In genomic region chr12:56257491-56258067, GRCh38 we compare ENCODE assay signal across 8 cellular contexts. TPM values are rescaled to one million over a fixed set of nuclear protein-coding genes. Genes with fewer than 3 reads are reported as not detected.
A peak's percentile ranks its signal among the peaks of the same experiment; 100 is the strongest.
DNase-seq lines count a peak whose midpoint lies in the region; ATAC-seq and TF ChIP-seq lines count a peak whose summit lies in the region.

No MANE protein-coding gene starts in this region.

- ATAC-seq in HG02798 (IDR thresholded peaks at IDR 0.05; ENCODE audit: poor library complexity, unreplicated experiment) (peak; percentile 10), PC-3 (peak; percentile 36), mucosa of descending colon (peak; percentile 28)

- peaks cover 12% of the 10 kb centered on the region; the same call in 1 of the 2 replicates for H4K20me1 ChIP-seq in PC-3 (ENCODE audit: low read length)

- peak overlapping the region; percentile 90 for H3K4me2 ChIP-seq in PC-3 (ENCODE audit: low read length)

- H3F3A ChIP-seq in PC-3 (ENCODE audit: low read length, unreplicated experiment) = no peaks in the 10 kb centered on the region

- H3K4me1 ChIP-seq in PC-3 (ENCODE audit: insufficient read depth, low read length) (peaks cover 31% of the 10 kb centered on the region), ectodermal cell (ENCODE audit: control insufficient read depth, insufficient read depth, low read length) (peaks cover 18% of the 10 kb centered on the region), mucosa of descending colon (ENCODE audit: low read depth) (peaks cover 19% of the 10 kb centered on the region)

- H3K79me2 ChIP-seq in PC-3 (ENCODE audit: low read length) = peaks cover 31% of the 10 kb centered on the region

- DNase-seq in DMS53 (lab: John Stamatoyannopoulos, UW) (peak; percentile 54), DMS53 treated with DMSO at 0.1 percent for 48 hours (lab: John Stamatoyannopoulos, UW; ENCODE audit: unreplicated experiment) (no peak), PC-3 (peak; percentile 53), mucosa of descending colon (peak in 2 of 3 donors; percentile 43 to 52), pons (ENCODE audit: low spot score) (no peak)
- DNase-seq in stimulated activated CD4-positive, alpha-beta T cell treated with anti-CD3 and anti-CD28 coated beads, Interleukin-12 subunit alpha, Interleukin-12 subunit beta, amount 100 ng/mL, for 4 hours = no peak

- H3K9ac ChIP-seq in PC-3 (ENCODE audit: low read length) = peak overlapping the region; percentile 83

- BruUV-seq in PC-3 (replicated peaks; lab: Mats Ljungman, UMichigan) = TSS peak; percentile 30

- H3K9me3 ChIP-seq in PC-3 (ENCODE audit: low read length) (no peaks in the 10 kb centered on the region), ectodermal cell (ENCODE audit: control insufficient read depth, low read length) (no peaks in the 10 kb centered on the region), mucosa of descending colon (no peaks in the 10 kb centered on the region)

- POLR2A ChIA-PET in PC-3 (lab: Charles Lee; ENCODE audit: unreplicated experiment) = no interaction called here

- intact Hi-C loops in PC-3 (cut with micrococcal nuclease) = no loop called here
- intact Hi-C loops in mucosa of descending colon (cut with DNase I, micrococcal nuclease) = no loop called here

- H3K4me3 ChIP-seq in PC-3 (ENCODE audit: low read length) (peak overlapping the region; percentile 77), ectodermal cell (ENCODE audit: insufficient read depth, low read depth, low read length) (peak overlapping the region; percentile 96), mucosa of descending colon (peak overlapping the region; percentile 69)

- H3K27ac ChIP-seq in PC-3 (ENCODE audit: low read length) (no peak overlapping the region), ectodermal cell (ENCODE audit: insufficient read depth, low read depth, low read length, poor library complexity, severe bottlenecking) (peak overlapping the region; percentile 8)

- peak overlapping the region; percentile 85 for H2AFZ ChIP-seq in PC-3 (ENCODE audit: low read length)

- no peaks in the 10 kb centered on the region for H3K9me2 ChIP-seq in PC-3 (replicated peaks; ENCODE audit: low read length)

- peaks cover 31% of the 10 kb centered on the region for H3K36me3 ChIP-seq in PC-3 (ENCODE audit: low read depth, low read length)
- H3K36me3 ChIP-seq in ectodermal cell (ENCODE audit: control insufficient read depth, insufficient read depth, low read length) = peaks cover 33% of the 10 kb centered on the region
- peaks cover 9% of the 10 kb centered on the region for H3K36me3 ChIP-seq in mucosa of descending colon (ENCODE audit: low read depth)

- TF ChIP-seq CTCF in PC-3 (conservative IDR thresholded peaks at IDR 0.05; ENCODE audit: low read depth, low read length) (peak; percentile 42), mucosa of descending colon (IDR thresholded peaks at IDR 0.05) (no peak)

- CTCF ChIA-PET in PC-3 (lab: Charles Lee) = interaction anchor here (0.9 to 1.2 kb wide), 3 partner anchors 9 to 154 kb away, joined by 3 to 11 read pairs (median 4); partner anchors contain the start of gene COQ10A

- H3K27me3 ChIP-seq in PC-3 (ENCODE audit: low read length) = no peaks in the 10 kb centered on the region
- no peaks in the 10 kb centered on the region for H3K27me3 ChIP-seq in ectodermal cell (ENCODE audit: control insufficient read depth, insufficient read depth, low read length, poor library complexity, severe bottlenecking)

- WGBS in ectodermal cell, 2 experiments = 0 to 1% methylated on average over 27 of the region's 27 CpGs

RNA-seq across cellular contexts. Expression of gene ANKRD52, which starts 0.6 kb away (rescaled TPM):
- total RNA-seq in PC-3 (2014; rRNA removed) = 19.1 and 26.7 TPM in 2 replicates
- polyA plus RNA-seq in ectodermal cell (2013, experiment 1 of 4) = 31.7 TPM
- 29.3 TPM for polyA plus RNA-seq in ectodermal cell (2013, experiment 2 of 4)
- 21.5 TPM for polyA plus RNA-seq in ectodermal cell (2013, experiment 3 of 4)
- polyA plus RNA-seq in ectodermal cell (2013, experiment 4 of 4) = 23.9 TPM
- total RNA-seq in mucosa of descending colon = 10 to 100 TPM; 35.6 to 53.8 (median 43.1) TPM

RNA-seq across cellular contexts. Expression of gene COQ10A, which starts 9.2 kb away (rescaled TPM):
- total RNA-seq in PC-3 (2014; rRNA removed) = 9.2 and 9.8 TPM in 2 replicates
- polyA plus RNA-seq in ectodermal cell (2013, experiment 1 of 4) = 37.5 TPM
- polyA plus RNA-seq in ectodermal cell (2013, experiment 2 of 4) = 38.0 TPM
- 26.2 TPM for polyA plus RNA-seq in ectodermal cell (2013, experiment 3 of 4)
- 33.6 TPM for polyA plus RNA-seq in ectodermal cell (2013, experiment 4 of 4)
- total RNA-seq in mucosa of descending colon = 10 to 100 TPM in 1 of 3 donors, 1 to 10 TPM in 2; 4.0 to 12.7 (median 5.3) TPM

RNA-seq across cellular contexts. Expression of gene SLC39A5, which starts 27.7 kb away (rescaled TPM):
- total RNA-seq in PC-3 (2014; rRNA removed) = 0.18 TPM in 1 of 2 replicates, not detected in the other
- not detected for polyA plus RNA-seq in ectodermal cell (2013, experiment 1 of 4)
- polyA plus RNA-seq in ectodermal cell (2013, experiment 2 of 4) = 0.36 TPM
- polyA plus RNA-seq in ectodermal cell (2013, experiment 3 of 4) = 0.64 TPM
- polyA plus RNA-seq in ectodermal cell (2013, experiment 4 of 4) = 0.53 TPM
- total RNA-seq in mucosa of descending colon = 100 to 1,000 TPM in 2 of 3 donors, 10 to 100 TPM in 1; 88.4 to 298 (median 129) TPM

RNA-seq across cellular contexts. Expression of gene NABP2, which starts 33.4 kb away (rescaled TPM):
- 91.6 and 98.6 TPM in 2 replicates for total RNA-seq in PC-3 (2014; rRNA removed)
- 52.9 TPM for polyA plus RNA-seq in ectodermal cell (2013, experiment 1 of 4)
- polyA plus RNA-seq in ectodermal cell (2013, experiment 2 of 4) = 45.3 TPM
- 41.9 TPM for polyA plus RNA-seq in ectodermal cell (2013, experiment 3 of 4)
- polyA plus RNA-seq in ectodermal cell (2013, experiment 4 of 4) = 45.6 TPM
- total RNA-seq in mucosa of descending colon = 10 to 100 TPM; 22.2 to 37.3 (median 30.2) TPM

RNA-seq across cellular contexts. Expression of gene RNF41, which starts 35.9 kb away (rescaled TPM):
- total RNA-seq in PC-3 (2014; rRNA removed) (43.9 and 52.1 TPM in 2 replicates), mucosa of descending colon (10 to 100 TPM; 30.4 to 51.5 (median 32.1) TPM)
- 44.9 TPM for polyA plus RNA-seq in ectodermal cell (2013, experiment 1 of 4)
- 52.1 TPM for polyA plus RNA-seq in ectodermal cell (2013, experiment 2 of 4)
- polyA plus RNA-seq in ectodermal cell (2013, experiment 3 of 4) = 42.8 TPM
- polyA plus RNA-seq in ectodermal cell (2013, experiment 4 of 4) = 44.9 TPM

Comparison
In these comparisons a context has a peak if more than half of its experiments do, and no peak if none do; other contexts are left out.
1. DNase-seq: peak in DMS53 (single experiment), PC-3 (single experiment) and mucosa of descending colon (2 of 3); none in DMS53 treated with DMSO at 0.1 percent for 48 hours (single experiment), stimulated activated CD4-positive, alpha-beta T cell treated with anti-CD3 and anti-CD28 coated beads, Interleukin-12 subunit alpha, Interleukin-12 subunit beta, amount 100 ng/mL, for 4 hours (single experiment) and pons (single experiment).
2. RNA of gene SLC39A5, which starts 27.7 kb away (total RNA-seq): 88.4 to 298 TPM in mucosa of descending colon; 0.18 TPM in PC-3; every median in the first group is over 10 times any median in the second.
3. Peak in every context shown above with its lines, with median percentiles within 50 percentile points of each other: ATAC-seq and H3K4me3 ChIP-seq.